In genomic region chr6:111482236-111482958, GRCh38 we compare ENCODE assay signal across 8 cellular contexts. TPM values are rescaled to one million over a fixed set of nuclear protein-coding genes. Genes with fewer than 3 reads are reported as not detected.
DNase-seq lines count a peak whose midpoint lies in the region; ATAC-seq and TF ChIP-seq lines count a peak whose summit lies in the region.

No MANE protein-coding gene starts in this region.

- no peaks in the 10 kb centered on the region; the same call in 1 of the 2 replicates for H3K9me3 ChIP-seq in ES-I3 (ENCODE audit: control insufficient read depth, insufficient read depth, low read length)

- peak overlapping the region; percentile 77 for H3K9ac ChIP-seq in ES-I3 (ENCODE audit: low read depth, low read length)

- H3K4me1 ChIP-seq in ES-I3 (ENCODE audit: insufficient read depth, low read length), result peaks cover 22% of the 10 kb centered on the region

- peak; percentile 18 for ATAC-seq in GM21737 (IDR thresholded peaks at IDR 0.05; ENCODE audit: unreplicated experiment)

- no peaks in the 10 kb centered on the region for H3K27me3 ChIP-seq in kidney epithelial cell (ENCODE audit: control insufficient read depth, insufficient read depth, low read length)

- no peaks in the 10 kb centered on the region for H3K36me3 ChIP-seq in ES-I3 (ENCODE audit: insufficient read depth, low read length)
- no peaks in the 10 kb centered on the region for H3K36me3 ChIP-seq in kidney epithelial cell (ENCODE audit: control insufficient read depth, insufficient read depth, low read length)

- H3K4me3 ChIP-seq in WI38 (ENCODE audit: low read depth, low read length) (peak overlapping the region; percentile 78), kidney epithelial cell (ENCODE audit: low read depth, low read length) (peak overlapping the region; percentile 90)

- no peak for TF ChIP-seq CTCF in WI38 (IDR thresholded peaks at IDR 0.05; ENCODE audit: low read depth, low read length)
- TF ChIP-seq CTCF in kidney epithelial cell (IDR thresholded peaks at IDR 0.05; ENCODE audit: insufficient read depth, low read length, poor library complexity, severe bottlenecking), result no peak

- DNase-seq in Kasumi-1 (lab: John Stamatoyannopoulos, UW), result peak; percentile 53 to 64
- DNase-seq in central memory CD4-positive, alpha-beta T cell, result peak; percentile 49
- no peak for DNase-seq in kidney epithelial cell (ENCODE audit: low read depth)
- DNase-seq in stimulated activated CD4-positive, alpha-beta T cell treated with anti-CD3 and anti-CD28 coated beads, Interleukin-15, amount 100 ng/mL, for 24 hours, result peak; percentile 60
- DNase-seq in DMS114 treated with DMSO at 0.1 percent for 48 hours (lab: John Stamatoyannopoulos, UW; ENCODE audit: unreplicated experiment), result no peak

RNA-seq across cellular contexts. Expression of gene REV3L, which starts 0.6 kb away (rescaled TPM):
- 16.2 and 35.7 TPM in 2 replicates for total RNA-seq in kidney epithelial cell

Comparison
In these comparisons a context has a peak if more than half of its experiments do, and no peak if none do; other contexts are left out.
1. DNase-seq: peak in Kasumi-1 (2 of 2), central memory CD4-positive, alpha-beta T cell (single experiment) and stimulated activated CD4-positive, alpha-beta T cell treated with anti-CD3 and anti-CD28 coated beads, Interleukin-15, amount 100 ng/mL, for 24 hours (single experiment); none in kidney epithelial cell (single experiment) and DMS114 treated with DMSO at 0.1 percent for 48 hours (single experiment).